Comparison of ENCODE assay signal across 12 cellular contexts in genomic region chr12:75483411-75483810, GRCh38. TPM values are rescaled to one million over a fixed set of nuclear protein-coding genes. Genes with fewer than 3 reads are reported as not detected.
DNase-seq lines count a peak whose midpoint lies in the region; ATAC-seq and TF ChIP-seq lines count a peak whose summit lies in the region.
"Had no signal": no experiment of that assay in that cellular context is flagged by ENCODE, and none has a peak within 500 bp of the region (broad histone marks: within the 10 kb centered on the region; RNA-seq: fewer than 3 reads in every experiment).

No MANE protein-coding gene starts in this region.

- H3K4me3 ChIP-seq in HL-60 (replicated peaks; ENCODE audit: insufficient read depth, low read length) (no peak overlapping the region), coronary artery (peak overlapping the region; percentile 67), Caco-2 (ENCODE audit: low read depth, low read length) (no peak overlapping the region)

- H3K36me3 ChIP-seq in Caco-2 (ENCODE audit: control insufficient read depth, insufficient read depth, low read length): no peaks in the 10 kb centered on the region

- peaks cover 57% of the 10 kb centered on the region for H3K36me3 Mint-ChIP-seq in CD4-positive, alpha-beta T cell (ENCODE audit: low read depth)
- H3K36me3 Mint-ChIP-seq in osteocyte (ENCODE audit: unreplicated experiment) (no peaks in the 10 kb centered on the region), Caco-2 (ENCODE audit: insufficient read depth, unreplicated experiment) (no peaks in the 10 kb centered on the region)

- no peak overlapping the region for H3K27ac ChIP-seq in CD4-positive, alpha-beta T cell (ENCODE audit: low read depth, low read length)
- H3K27ac ChIP-seq in HL-60 (replicated peaks) (peak overlapping the region; percentile 96), coronary artery (peak overlapping the region; percentile 66 to 81)
- H3K27ac ChIP-seq: KMS-11 had no signal

- CTCF ChIA-PET in CD4-positive, alpha-beta T cell (lab: Charles Lee): interaction anchor here (0.7 to 3.4 kb wide), 10 partner anchors 15 to 554 kb away, joined by 3 to 18 read pairs (median 5); partner anchors contain the start of genes GLIPR1L1, GLIPR1L2 and KRR1
- CTCF ChIA-PET in Caco-2 (lab: Charles Lee): no interaction called here

- TF ChIP-seq CTCF in CD4-positive, alpha-beta T cell (IDR thresholded peaks at IDR 0.05): no peak
- no peak for TF ChIP-seq CTCF in HL-60 (IDR thresholded peaks at IDR 0.05; ENCODE audit: insufficient read depth, low read length)
- no peak for TF ChIP-seq CTCF in coronary artery (IDR thresholded peaks at IDR 0.05)
- TF ChIP-seq CTCF in osteocyte (IDR thresholded peaks at IDR 0.05): no peak
- TF ChIP-seq CTCF in Caco-2 (IDR thresholded peaks at IDR 0.05; ENCODE audit: insufficient read depth in 1 of 2, low read depth in 1 of 2, low read length in 1 of 2, severe bottlenecking in 1 of 2, unreplicated experiment in 1 of 2): no peak

- intact Hi-C loops in CD4-positive, alpha-beta T cell (cut with DNase I, micrococcal nuclease): loop anchor here (2.0 to 5.0 kb wide), 6 partner anchors 25 to 554 kb away; partner anchors contain the start of genes CAPS2 (in 1 of the 2), GLIPR1L1 (in 1 of the 2) and GLIPR1L2 (in 1 of the 2)
- intact Hi-C loops in Caco-2 (cut with micrococcal nuclease; ENCODE audit: unreplicated experiment): loop anchor here (5.0 kb wide), 1 partner anchor 136 kb away; no protein-coding TSS in a partner anchor

- peak overlapping the region; percentile 95 for H3K4me3 Mint-ChIP-seq in CD4-positive, alpha-beta T cell
- H3K4me3 Mint-ChIP-seq in osteocyte (ENCODE audit: unreplicated experiment) (peak overlapping the region; percentile 4), Caco-2 (ENCODE audit: unreplicated experiment) (no peak overlapping the region)

- no peak for ATAC-seq in CD4-positive, alpha-beta T cell (ENCODE audit: poor library complexity)
- ATAC-seq: sciatic nerve had no signal

- DNase-seq in CD4-positive, alpha-beta T cell: no peak
- DNase-seq in HL-60 (ENCODE audit: low read depth in 1 of 2, low spot score in 1 of 2) (no peak), coronary artery (ENCODE audit: low spot score) (no peak), osteocyte (ENCODE audit: extremely low spot score, unreplicated experiment) (no peak), AG20443 (ENCODE audit: low spot score) (no peak), Caco-2 (no peak)
- no peak for DNase-seq in effector CD8-positive, alpha-beta T cell (lab: John Stamatoyannopoulos, UW)
- DNase-seq: activated effector memory CD4-positive, alpha-beta T cell treated with anti-CD3 and anti-CD28 coated beads, Interleukin-2, amount 50 U/mL, for 16 hours; NCI-H524 treated with DMSO at 0.1 percent for 48 hours; T-helper 9 cell had no signal

- H3K27me3 Mint-ChIP-seq in CD4-positive, alpha-beta T cell: no peaks in the 10 kb centered on the region
- no peaks in the 10 kb centered on the region for H3K27me3 Mint-ChIP-seq in osteocyte (ENCODE audit: unreplicated experiment)
- H3K27me3 Mint-ChIP-seq in Caco-2 (ENCODE audit: insufficient read depth, unreplicated experiment): no peaks in the 10 kb centered on the region

- no peaks in the 10 kb centered on the region for H3K9me3 Mint-ChIP-seq in CD4-positive, alpha-beta T cell
- H3K9me3 Mint-ChIP-seq in osteocyte (ENCODE audit: unreplicated experiment) (no peaks in the 10 kb centered on the region), Caco-2 (ENCODE audit: unreplicated experiment) (no peaks in the 10 kb centered on the region)

- H3K27ac Mint-ChIP-seq in CD4-positive, alpha-beta T cell: peak overlapping the region; percentile 95
- H3K27ac Mint-ChIP-seq in osteocyte (ENCODE audit: unreplicated experiment) (peak overlapping the region; percentile 6), Caco-2 (ENCODE audit: unreplicated experiment) (no peak overlapping the region)

- H3K4me1 ChIP-seq in Caco-2: peaks cover 8% of the 10 kb centered on the region; the same call in 1 of the 2 replicates

- no peaks in the 10 kb centered on the region for H3K27me3 ChIP-seq in CD4-positive, alpha-beta T cell (ENCODE audit: control insufficient read depth, insufficient read depth, low read length)
- no peaks in the 10 kb centered on the region for H3K27me3 ChIP-seq in HL-60 (ENCODE audit: insufficient read depth, poor library complexity, severe bottlenecking)
- no peaks in the 10 kb centered on the region for H3K27me3 ChIP-seq in Caco-2 (replicated peaks; ENCODE audit: control insufficient read depth, insufficient read depth, low read length)

- BruUV-seq in Caco-2 (replicated peaks; lab: Mats Ljungman, UMichigan): no TSS peak

- peaks cover 79% of the 10 kb centered on the region for H3K4me1 Mint-ChIP-seq in CD4-positive, alpha-beta T cell (ENCODE audit: low read depth)
- H3K4me1 Mint-ChIP-seq in osteocyte (ENCODE audit: unreplicated experiment): peaks cover 56% of the 10 kb centered on the region
- peaks cover 6% of the 10 kb centered on the region for H3K4me1 Mint-ChIP-seq in Caco-2 (ENCODE audit: low read depth, unreplicated experiment)

- no peaks in the 10 kb centered on the region for H3K9me3 ChIP-seq in CD4-positive, alpha-beta T cell (ENCODE audit: control insufficient read depth, low read length)
- no peaks in the 10 kb centered on the region for H3K9me3 ChIP-seq in Caco-2

- POLR2A ChIA-PET in CD4-positive, alpha-beta T cell (lab: Charles Lee): interaction anchor here (0.7 to 4.1 kb wide), 6 partner anchors 23 to 92 kb away, joined by 3 to 26 read pairs (median 8); partner anchors contain the start of genes GLIPR1L2 and KRR1
- POLR2A ChIA-PET in Caco-2 (lab: Charles Lee): no interaction called here

RNA-seq across cellular contexts. Expression of gene GLIPR1, which starts 2.9 kb away (rescaled TPM):
- total RNA-seq in CD4-positive, alpha-beta T cell: 10 to 100 TPM; 41.3 to 47.7 TPM
- total RNA-seq in osteocyte (37.8 and 38.9 TPM in 2 replicates), Caco-2 (2022) (1.9 and 3.9 TPM in 2 replicates)

RNA-seq across cellular contexts. Expression of gene KRR1, which starts 28.0 kb away (rescaled TPM):
- 100 to 1,000 TPM; 144 to 148 TPM for total RNA-seq in CD4-positive, alpha-beta T cell
- total RNA-seq in osteocyte (47.1 and 52.0 TPM in 2 replicates), Caco-2 (2022) (73.0 and 73.2 TPM in 2 replicates)
